In the genomic region with DNA sequence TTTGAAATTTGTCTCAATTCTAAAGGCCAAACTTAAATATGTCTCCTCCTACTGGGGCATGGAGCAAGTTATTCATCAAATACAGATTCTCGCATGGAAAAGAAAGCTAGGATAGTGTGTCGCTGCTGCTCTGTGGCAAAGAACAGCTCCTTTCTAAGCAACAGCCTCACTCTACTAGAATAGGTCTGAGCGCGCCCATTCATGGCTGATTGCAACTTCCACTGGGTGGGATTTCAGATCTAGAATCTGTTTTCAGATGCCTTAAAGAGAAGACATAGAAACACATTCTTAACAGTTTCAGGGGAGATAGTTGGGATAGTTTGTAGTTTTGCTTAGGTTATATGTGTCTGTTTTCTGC, we compare ENCODE assay signal across 12 cellular contexts. TPM values are rescaled to one million over a fixed set of nuclear protein-coding genes. Genes with fewer than 3 reads are reported as not detected.
A peak's percentile ranks its signal among the peaks of the same experiment; 100 is the strongest.
DNase-seq lines count a peak whose midpoint lies in the region; ATAC-seq, FAIRE-seq and TF ChIP-seq lines count a peak whose summit lies in the region.
"Had no signal": no experiment of that assay in that cellular context is flagged by ENCODE, and none has a peak within 500 bp of the region (broad histone marks: within the 10 kb centered on the region; RNA-seq: fewer than 3 reads in every experiment).

No MANE protein-coding gene starts in this region.

- no peak for ATAC-seq in CD8-positive, alpha-beta T cell
- ATAC-seq in GM18870 (IDR thresholded peaks at IDR 0.05; ENCODE audit: unreplicated experiment) (no peak), HG02884 (IDR thresholded peaks at IDR 0.05; ENCODE audit: unreplicated experiment) (no peak)
- ATAC-seq: HCT116 had no signal

- H3K9me2 ChIP-seq in SU-DHL-6 (replicated peaks; ENCODE audit: insufficient read depth, low read length): no peaks in the 10 kb centered on the region

- peaks cover 42% of the 10 kb centered on the region for H3K36me3 Mint-ChIP-seq in CD8-positive, alpha-beta T cell

- intact Hi-C loops in CD8-positive, alpha-beta T cell (cut with DNase I, micrococcal nuclease): loop anchor here (2.0 to 10.0 kb wide), 8 partner anchors 33 to 815 kb away; a partner anchor contains a TSS
- intact Hi-C loops in endothelial cell of umbilical vein (cut with micrococcal nuclease): loop anchor here (5.0 kb wide), 1 partner anchor 588 kb away; a partner anchor contains a TSS

- H3K4me2 ChIP-seq in SU-DHL-6 (ENCODE audit: low read depth, low read length, poor library complexity, severe bottlenecking) (peak overlapping the region; percentile 98), endothelial cell of umbilical vein (ENCODE audit: insufficient read depth, low read length) (peak overlapping the region; percentile 45), trophoblast cell (ENCODE audit: low read length) (peak overlapping the region; percentile 35)

- no peaks in the 10 kb centered on the region for H3K9me3 ChIP-seq in CD8-positive, alpha-beta T cell (ENCODE audit: low read length)
- no peaks in the 10 kb centered on the region for H3K9me3 ChIP-seq in SU-DHL-6 (ENCODE audit: insufficient read depth, low read length)
- H3K9me3 ChIP-seq in endothelial cell of umbilical vein (replicated peaks; ENCODE audit: control insufficient read depth, insufficient read depth, low read length): no peaks in the 10 kb centered on the region
- H3K9me3 ChIP-seq in trophoblast cell (ENCODE audit: insufficient read depth, low read depth, low read length): peaks cover 5% of the 10 kb centered on the region
- H3K9me3 ChIP-seq: colonic mucosa had no signal

- H3K4me3 ChIP-seq in CD8-positive, alpha-beta T cell (ENCODE audit: low read depth, low read length): peak overlapping the region; percentile 66
- peak overlapping the region; percentile 85 for H3K4me3 ChIP-seq in SU-DHL-6 (ENCODE audit: insufficient read depth, low read length, poor library complexity, severe bottlenecking)
- H3K4me3 ChIP-seq in endothelial cell of umbilical vein (replicated peaks in 1 of 3; ENCODE audit: insufficient read depth in 1 of 3, low read depth in 1 of 3, low read length in 3 of 3): peak overlapping the region in 2 of 3 experiments; percentile 2 to 66
- no peak overlapping the region for H3K4me3 ChIP-seq in trophoblast cell (ENCODE audit: low read depth, low read length)
- H3K4me3 ChIP-seq: colonic mucosa had no signal

- TF ChIP-seq POLR2A in endothelial cell of umbilical vein (IDR thresholded peaks at IDR 0.05; ENCODE audit: low read depth, low read length): no peak

- POLR2A ChIA-PET in CD8-positive, alpha-beta T cell (lab: Charles Lee): interaction anchor here (0.6 to 3.5 kb wide), 15 partner anchors 9 to 363 kb away, joined by 3 to 24 read pairs (median 4); no protein-coding TSS in a partner anchor
- POLR2A ChIA-PET in endothelial cell of umbilical vein (lab: Charles Lee): interaction anchor here (0.8 kb wide), 1 partner anchor 189 kb away, joined by 4 read pairs; no protein-coding TSS in a partner anchor

- no peak overlapping the region for H3K18ac ChIP-seq in trophoblast cell (ENCODE audit: low read length)

- no TSS peak for BruUV-seq in endothelial cell of umbilical vein (replicated peaks; lab: Mats Ljungman, UMichigan)

- WGBS in trophoblast cell (ENCODE audit: extremely low coverage, insufficient coverage, insufficient read length): no CpG with 5 or more reads among the region's 4 CpGs

- H2AFZ ChIP-seq in SU-DHL-6 (ENCODE audit: low read depth, low read length, severe bottlenecking): no peak overlapping the region
- H2AFZ ChIP-seq in endothelial cell of umbilical vein (ENCODE audit: low read depth, low read length): no peak overlapping the region
- H2AFZ ChIP-seq in trophoblast cell (ENCODE audit: insufficient read depth, low read length, poor library complexity): no peak overlapping the region

- H3K4me1 Mint-ChIP-seq in CD8-positive, alpha-beta T cell (ENCODE audit: low read depth): peaks cover 66% of the 10 kb centered on the region

- peaks cover 7% of the 10 kb centered on the region for H3K79me1 ChIP-seq in trophoblast cell (ENCODE audit: low read length)

- no peak overlapping the region for H4K12ac ChIP-seq in trophoblast cell (ENCODE audit: low read depth, low read length)

- no peaks in the 10 kb centered on the region for H3K27me3 Mint-ChIP-seq in CD8-positive, alpha-beta T cell (ENCODE audit: low read depth)

- H3K4me3 Mint-ChIP-seq in CD8-positive, alpha-beta T cell: peak overlapping the region; percentile 93

- H4K8ac ChIP-seq in trophoblast cell (ENCODE audit: low read depth, low read length): no peak overlapping the region

- no peaks in the 10 kb centered on the region for H4K20me1 ChIP-seq in SU-DHL-6 (ENCODE audit: low read depth, low read length)
- H4K20me1 ChIP-seq in endothelial cell of umbilical vein (replicated peaks; ENCODE audit: control insufficient read depth, extremely low read depth, insufficient read depth, low read length): peaks cover 2% of the 10 kb centered on the region

- FAIRE-seq in endothelial cell of umbilical vein (lab: Jason Lieb, UNC): peak; percentile 53

- no peak overlapping the region for H3K4ac ChIP-seq in trophoblast cell (ENCODE audit: low read depth, low read length)

- DNase-seq in CD8-positive, alpha-beta T cell: no peak
- no peak for DNase-seq in endothelial cell of umbilical vein (ENCODE audit: low read depth, low spot score)
- DNase-seq in trophoblast cell: no peak
- no peak for DNase-seq in OCI-M1 (lab: John Stamatoyannopoulos, UW)
- DNase-seq in DMS 273 treated with DMSO at 0.1 percent for 48 hours (lab: John Stamatoyannopoulos, UW): no peak
- DNase-seq: colonic mucosa, DMS79, NCI-H2029 had no signal

- no peak for TF ChIP-seq CTCF in CD8-positive, alpha-beta T cell (IDR thresholded peaks at IDR 0.05)
- TF ChIP-seq CTCF in SU-DHL-6 (IDR thresholded peaks at IDR 0.05; ENCODE audit: insufficient read depth, low read length, poor library complexity, severe bottlenecking): no peak
- TF ChIP-seq CTCF in endothelial cell of umbilical vein (IDR thresholded peaks at IDR 0.05; ENCODE audit: extremely low read depth in 1 of 2, insufficient read depth in 1 of 2, low read depth in 1 of 2, low read length in 2 of 2): no peak

- CTCF ChIA-PET in CD8-positive, alpha-beta T cell (lab: Charles Lee): interaction anchor here (0.7 to 5.1 kb wide), 26 partner anchors 8 to 331 kb away, joined by 3 to 89 read pairs (median 5); no protein-coding TSS in a partner anchor
- CTCF ChIA-PET in endothelial cell of umbilical vein (lab: Charles Lee): interaction anchor here (0.7 to 5.7 kb wide), 7 partner anchors 136 to 196 kb away, joined by 5 to 97 read pairs (median 5); no protein-coding TSS in a partner anchor

- H3F3A ChIP-seq in SU-DHL-6 (ENCODE audit: insufficient read depth): peaks cover 65% of the 10 kb centered on the region

- H4K91ac ChIP-seq in trophoblast cell (ENCODE audit: low read depth, low read length): no peak overlapping the region

- H3K23ac ChIP-seq in trophoblast cell (ENCODE audit: low read length): no peak overlapping the region

- no peaks in the 10 kb centered on the region for H3K9me1 ChIP-seq in endothelial cell of umbilical vein (replicated peaks; ENCODE audit: control insufficient read depth, extremely low read depth, insufficient read depth, low read length)

- H2BK120ac ChIP-seq in trophoblast cell (ENCODE audit: insufficient read depth, low read length, poor library complexity): no peak overlapping the region

- no peak overlapping the region for H3K14ac ChIP-seq in trophoblast cell (ENCODE audit: low read length)

- no peaks in the 10 kb centered on the region for H3K9me3 Mint-ChIP-seq in CD8-positive, alpha-beta T cell

- H2BK5ac ChIP-seq in trophoblast cell (ENCODE audit: low read depth, low read length, poor library complexity): no peak overlapping the region

- no peak overlapping the region for H2AK5ac ChIP-seq in trophoblast cell (ENCODE audit: low read length)

- peaks cover 52% of the 10 kb centered on the region for H3K4me1 ChIP-seq in CD8-positive, alpha-beta T cell (ENCODE audit: insufficient read depth, low read length)
- H3K4me1 ChIP-seq in endothelial cell of umbilical vein (ENCODE audit: control insufficient read depth, extremely low read depth, insufficient read depth, low read length): peaks cover 37% of the 10 kb centered on the region
- peaks cover 5 to 22% of the 10 kb centered on the region in 2 experiments for H3K4me1 ChIP-seq in trophoblast cell (ENCODE audit: control insufficient read depth in 1 of 2, insufficient read depth in 2 of 2, low read length in 2 of 2)
- H3K4me1 ChIP-seq: colonic mucosa had no signal

- H3K79me2 ChIP-seq in SU-DHL-6 (ENCODE audit: insufficient read depth, low read length) (peaks cover 57% of the 10 kb centered on the region), endothelial cell of umbilical vein (ENCODE audit: control insufficient read depth, insufficient read depth, low read length) (peaks cover 16% of the 10 kb centered on the region), trophoblast cell (ENCODE audit: control insufficient read depth, insufficient read depth, low read length, poor library complexity) (peaks cover 4% of the 10 kb centered on the region)

- peak overlapping the region; percentile 93 for H3K27ac ChIP-seq in CD8-positive, alpha-beta T cell (ENCODE audit: low read depth, low read length)
- peak overlapping the region; percentile 88 for H3K27ac ChIP-seq in SU-DHL-6 (ENCODE audit: low read depth, low read length)
- H3K27ac ChIP-seq in endothelial cell of umbilical vein (ENCODE audit: insufficient read depth, low read depth, low read length): no peak overlapping the region
- H3K27ac ChIP-seq in trophoblast cell (ENCODE audit: low read depth, low read length): no peak overlapping the region
- H3K27ac ChIP-seq: colonic mucosa had no signal

- H3K9ac ChIP-seq in SU-DHL-6 (ENCODE audit: low read length) (peak overlapping the region; percentile 88), endothelial cell of umbilical vein (replicated peaks; ENCODE audit: extremely low read depth, insufficient read depth, low read length) (peak overlapping the region; percentile 84), trophoblast cell (ENCODE audit: low read length) (no peak overlapping the region)

- no peak overlapping the region for H2BK12ac ChIP-seq in trophoblast cell (ENCODE audit: low read length)

- H3K27ac Mint-ChIP-seq in CD8-positive, alpha-beta T cell: peak overlapping the region; percentile 94

- dilution Hi-C loops in endothelial cell of umbilical vein (cut with MboI; ENCODE audit: extremely low pct_ligation_motif_present, low sequenced_read_pairs): no loop called here

- no peaks in the 10 kb centered on the region for H3K27me3 ChIP-seq in CD8-positive, alpha-beta T cell (ENCODE audit: insufficient read depth, low read length)
- H3K27me3 ChIP-seq in SU-DHL-6 (ENCODE audit: low read length) (no peaks in the 10 kb centered on the region), endothelial cell of umbilical vein (ENCODE audit: control insufficient read depth in 2 of 2, insufficient read depth in 2 of 2, low read length in 2 of 2) (peaks cover 11 to 12% of the 10 kb centered on the region in 2 experiments), trophoblast cell (ENCODE audit: insufficient read depth, low read length) (peaks cover 23% of the 10 kb centered on the region)

- H3K36me3 ChIP-seq in CD8-positive, alpha-beta T cell (ENCODE audit: insufficient read depth, low read length): no peaks in the 10 kb centered on the region
- peaks cover 4% of the 10 kb centered on the region for H3K36me3 ChIP-seq in SU-DHL-6 (ENCODE audit: low read length)
- H3K36me3 ChIP-seq in endothelial cell of umbilical vein (ENCODE audit: control insufficient read depth in 2 of 2, extremely low read depth in 1 of 2, insufficient read depth in 2 of 2, low read length in 2 of 2): peaks cover 2 to 5% of the 10 kb centered on the region in 2 experiments
- H3K36me3 ChIP-seq in trophoblast cell (ENCODE audit: control insufficient read depth in 1 of 2, insufficient read depth in 2 of 2, low read length in 2 of 2): peaks cover 19 to 21% of the 10 kb centered on the region in 2 experiments
- H3K36me3 ChIP-seq: colonic mucosa had no signal

RNA-seq across cellular contexts. Expression of a gene that starts 2.4 kb away (rescaled TPM):
- total RNA-seq in CD8-positive, alpha-beta T cell: 100 to 1,000 TPM; 578 to 581 TPM
- 138 and 148 TPM in 2 replicates for total RNA-seq in endothelial cell of umbilical vein
- polyA plus RNA-seq in endothelial cell of umbilical vein: 95.0 and 112 TPM in 2 replicates
- polyA plus RNA-seq in endothelial cell of umbilical vein (2011; cell fraction: cytosol; rRNA removed): 82.8 and 96.8 TPM in 2 replicates
- polyA plus RNA-seq in endothelial cell of umbilical vein (2011; cell fraction: nucleus; rRNA removed): 74.3 and 90.8 TPM in 2 replicates
- 46.5 and 55.3 TPM in 2 replicates for polyA plus RNA-seq in endothelial cell of umbilical vein (2012)
- polyA minus RNA-seq in endothelial cell of umbilical vein: 28.0 and 34.8 TPM in 2 replicates
- not detected for polyA minus RNA-seq in endothelial cell of umbilical vein (2011; cell fraction: cytosol; rRNA and poly(A)+ RNA removed)
- 24.9 and 26.2 TPM in 2 replicates for polyA minus RNA-seq in endothelial cell of umbilical vein (2011; cell fraction: nucleus; rRNA and poly(A)+ RNA removed)
- 29.5 and 29.8 TPM in 2 replicates for polyA plus RNA-seq in trophoblast cell (2013)

Comparison
In these comparisons a context has a peak if more than half of its experiments do, and no peak if none do; other contexts are left out.
1. H3K27ac ChIP-seq: peak in CD8-positive, alpha-beta T cell (single experiment) and SU-DHL-6 (single experiment); none in endothelial cell of umbilical vein (single experiment) and trophoblast cell (single experiment).
2. H3K4me2 ChIP-seq: peak in every context shown above with its lines; median percentile 98 in SU-DHL-6; 45 in endothelial cell of umbilical vein; 35 in trophoblast cell.